Comparison of ENCODE assay signal across 19 cellular contexts in genomic region chr3:140219161-140219745, GRCh38.
DNase-seq lines count a peak whose midpoint lies in the region; TF ChIP-seq lines count a peak whose summit lies in the region.
"Had no signal": no experiment of that assay in that cellular context is flagged by ENCODE, and none has a peak within 500 bp of the region (broad histone marks: within the 10 kb centered on the region; RNA-seq: fewer than 3 reads in every experiment).

No MANE protein-coding gene starts in this region.

- H3K27ac Mint-ChIP-seq in neural crest cell (ENCODE audit: unreplicated experiment) = peak overlapping the region; percentile 64
- H3K27ac Mint-ChIP-seq: CD14-positive monocyte had no signal

- no peaks in the 10 kb centered on the region for H3K27me3 ChIP-seq in ectodermal cell (ENCODE audit: control insufficient read depth, insufficient read depth, low read length, poor library complexity, severe bottlenecking)
- H3K27me3 ChIP-seq: SJSA1 had no signal

- TF ChIP-seq CTCF in neural crest cell (conservative IDR thresholded peaks at IDR 0.05) = no peak

- H3K36me3 Mint-ChIP-seq in neural crest cell (ENCODE audit: low read depth) = no peaks in the 10 kb centered on the region
- H3K36me3 Mint-ChIP-seq: CD14-positive monocyte had no signal

- WGBS in ectodermal cell, 2 experiments = 89 to 90% methylated on average over 11 of the region's 11 CpGs

- H3K9me3 Mint-ChIP-seq in neural crest cell = peaks cover 6% of the 10 kb centered on the region

- peaks cover 7% of the 10 kb centered on the region for H3K4me1 ChIP-seq in ectodermal cell (ENCODE audit: control insufficient read depth, insufficient read depth, low read length)
- H3K4me1 ChIP-seq: SJSA1 had no signal

- H3K27ac ChIP-seq in ectodermal cell (ENCODE audit: insufficient read depth, low read depth, low read length, poor library complexity, severe bottlenecking) = peak overlapping the region; percentile 23
- H3K27ac ChIP-seq: 22Rv1, GM23248, SJSA1 had no signal

- no peaks in the 10 kb centered on the region for H3K9me3 ChIP-seq in ectodermal cell (ENCODE audit: control insufficient read depth, low read length)
- H3K9me3 ChIP-seq: SJSA1 had no signal

- H3K4me3 Mint-ChIP-seq in neural crest cell = no peak overlapping the region
- H3K4me3 Mint-ChIP-seq: CD14-positive monocyte had no signal

- DNase-seq in NCI-H1417 (lab: John Stamatoyannopoulos, UW) (peak in 2 of 3 experiments; percentile 10 to 49), NCI-H1417 treated with DMSO at 0.1 percent for 48 hours (lab: John Stamatoyannopoulos, UW) (no peak), LoVo (ENCODE audit: low spot score) (peak; percentile 6), neural crest cell (ENCODE audit: low read depth, low spot score) (no peak), T-helper 9 cell (no peak), D341Med (ENCODE audit: low spot score) (no peak)
- no peak for DNase-seq in stimulated activated CD4-positive, alpha-beta T cell treated with anti-CD3 and anti-CD28 coated beads, Interleukin-4, amount 100 ng/mL, for 24 hours
- DNase-seq: DMS 273 treated with DMSO at 0.1 percent for 48 hours, GDM1, GM23248, Kasumi-1, NCI-H1092 treated with DMSO at 0.1 percent for 48 hours, NCI-H1694 treated with DMSO at 0.1 percent for 48 hours, PC-3, SW 1271 had no signal

- no peaks in the 10 kb centered on the region for H3K4me1 Mint-ChIP-seq in neural crest cell
- H3K4me1 Mint-ChIP-seq: CD14-positive monocyte had no signal

- no peaks in the 10 kb centered on the region for H3K27me3 Mint-ChIP-seq in neural crest cell (ENCODE audit: low read depth)

- H3K36me3 ChIP-seq in ectodermal cell (ENCODE audit: control insufficient read depth, insufficient read depth, low read length) = no peaks in the 10 kb centered on the region
- H3K36me3 ChIP-seq: SJSA1 had no signal

- H3K4me3 ChIP-seq in ectodermal cell (ENCODE audit: insufficient read depth, low read depth, low read length) = no peak overlapping the region
- H3K4me3 ChIP-seq: GM23248, SJSA1 had no signal

Comparison
In these comparisons a context has a peak if more than half of its experiments do, and no peak if none do; other contexts are left out.
1. DNase-seq: peak in NCI-H1417 (2 of 3) and LoVo (single experiment); none in NCI-H1417 treated with DMSO at 0.1 percent for 48 hours (single experiment), neural crest cell (single experiment), stimulated activated CD4-positive, alpha-beta T cell treated with anti-CD3 and anti-CD28 coated beads, Interleukin-4, amount 100 ng/mL, for 24 hours (single experiment), T-helper 9 cell (single experiment) and D341Med (single experiment).